24 cellular contexts compared by ENCODE assay signal in genomic region chr3:67875338-67875737, GRCh38.
DNase-seq lines count a peak whose midpoint lies in the region; ATAC-seq and TF ChIP-seq lines count a peak whose summit lies in the region.
"Had no signal": no experiment of that assay in that cellular context is flagged by ENCODE, and none has a peak within 500 bp of the region (broad histone marks: within the 10 kb centered on the region; RNA-seq: fewer than 3 reads in every experiment).

No MANE protein-coding gene starts in this region.

- H3K27ac ChIP-seq in gastroesophageal sphincter, result no peak overlapping the region
- H3K27ac ChIP-seq: cardiac muscle cell, left lung, ovary, tibial nerve, WERI-Rb-1 had no signal

- TF ChIP-seq EP300 in gastroesophageal sphincter (IDR thresholded peaks at IDR 0.05), result no peak

- no peaks in the 10 kb centered on the region for H3K27me3 ChIP-seq in gastroesophageal sphincter
- H3K27me3 ChIP-seq: cardiac muscle cell, left lung, ovary, tibial nerve had no signal

- no peaks in the 10 kb centered on the region for H3K4me1 ChIP-seq in gastroesophageal sphincter
- H3K4me1 ChIP-seq: left lung had no signal

- H3K36me3 ChIP-seq in gastroesophageal sphincter, result no peaks in the 10 kb centered on the region
- H3K36me3 ChIP-seq: cardiac muscle cell, left lung, ovary, tibial nerve, WERI-Rb-1 had no signal

- 58 to 91% methylated on average over 1 to 4 of the region's 4 CpGs for WGBS in gastroesophageal sphincter (ENCODE audit: low coverage in 1 of 2), 2 donors

- no peaks in the 10 kb centered on the region for H3K9me3 ChIP-seq in gastroesophageal sphincter
- H3K9me3 ChIP-seq: left lung, ovary, tibial nerve had no signal

- no peak for TF ChIP-seq CTCF in fibroblast of the aortic adventitia (IDR thresholded peaks at IDR 0.05; ENCODE audit: insufficient read depth, low read length)
- TF ChIP-seq CTCF in gastroesophageal sphincter (IDR thresholded peaks at IDR 0.05), result no peak

- no peak overlapping the region for H3K4me3 ChIP-seq in fibroblast of the aortic adventitia (ENCODE audit: low read depth, low read length)
- no peak overlapping the region for H3K4me3 ChIP-seq in gastroesophageal sphincter
- H3K4me3 ChIP-seq: cardiac muscle cell, GM23338, left lung, ovary, tibial nerve had no signal

- ATAC-seq in gastroesophageal sphincter, result no peak
- ATAC-seq: GM23338, left lung, right cardiac atrium had no signal

- in situ Hi-C loops in ACHN (cut with HindIII; ENCODE audit: low pct_ligation_motif_present, low pct_unique_long_range_greater_than_20kb, low sequenced_read_pairs), result no loop called here

- DNase-seq in EL (peak; percentile 39), NCI-H446 treated with DMSO at 0.1 percent for 48 hours (lab: John Stamatoyannopoulos, UW) (peak; percentile 16), fibroblast of the aortic adventitia (ENCODE audit: low read depth) (peak; percentile 4), renal cortical epithelial cell (ENCODE audit: low read depth) (peak; percentile 8), ACHN (no peak), dedifferentiated amniotic fluid mesenchymal stem cell (ENCODE audit: extremely low spot score) (no peak)
- DNase-seq in effector CD8-positive, alpha-beta T cell (lab: John Stamatoyannopoulos, UW), result no peak
- DNase-seq: activated CD4-positive, alpha-beta T cell treated with anti-CD3 and anti-CD28 coated beads, Interleukin-2, amount 10 ng/mL, durations not matched to agents 7 days and 5 days; activated naive CD4-positive, alpha-beta T cell treated with anti-CD3 and anti-CD28 coated beads for 36 hours; amniotic stem cell; CD4-positive, CD25-positive, alpha-beta regulatory T cell; DMS 273 treated with DMSO at 0.1 percent for 48 hours; left lung; midbrain; NCI-H1105 treated with DMSO at 0.1 percent for 48 hours; NCI-H2029 treated with DMSO at 0.1 percent for 48 hours; ovary; right cardiac atrium; T-helper 9 cell; WERI-Rb-1 had no signal

- no peak for TF ChIP-seq POLR2A in gastroesophageal sphincter (IDR thresholded peaks at IDR 0.05)

Comparison
In these comparisons a context has a peak if more than half of its experiments do, and no peak if none do; other contexts are left out.
1. DNase-seq: peak in EL (single experiment), NCI-H446 treated with DMSO at 0.1 percent for 48 hours (single experiment), fibroblast of the aortic adventitia (single experiment) and renal cortical epithelial cell (single experiment); none in effector CD8-positive, alpha-beta T cell (single experiment), ACHN (single experiment) and dedifferentiated amniotic fluid mesenchymal stem cell (single experiment).